Comparison of ENCODE assay signal across 19 cellular contexts in genomic region chr14:51205486-51205885, GRCh38. TPM values are rescaled to one million over a fixed set of nuclear protein-coding genes. Genes with fewer than 3 reads are reported as not detected.
A peak's percentile ranks its signal among the peaks of the same experiment; 100 is the strongest.
DNase-seq lines count a peak whose midpoint lies in the region; ATAC-seq and TF ChIP-seq lines count a peak whose summit lies in the region.
"Had no signal": no experiment of that assay in that cellular context is flagged by ENCODE, and none has a peak within 500 bp of the region (broad histone marks: within the 10 kb centered on the region; RNA-seq: fewer than 3 reads in every experiment).

No MANE protein-coding gene starts in this region.

- no peaks in the 10 kb centered on the region for H3K9me3 Mint-ChIP-seq in GM23338
- H3K9me3 Mint-ChIP-seq in stimulated activated memory B cell treated with anti-CD40 and anti-IgM and Interleukin-4, amounts not matched to agents 10 μg/mL and 1 μg/mL and 100 μg/mL, for 72 hours = peaks cover 3% of the 10 kb centered on the region
- H3K9me3 Mint-ChIP-seq: H9 had no signal

- H2AFZ ChIP-seq in GM23338 (0 out of 2 replicates have a peak overlapping the region, but pooled peaks have one; percentile 23), Karpas-422 (ENCODE audit: low read length) (no peak overlapping the region)

- H4K20me1 ChIP-seq in GM23338 (replicated peaks; ENCODE audit: insufficient read depth) = no peaks in the 10 kb centered on the region; the same call in 1 of the 2 replicates
- H4K20me1 ChIP-seq in Karpas-422 (ENCODE audit: insufficient read depth, low read depth, low read length) = no peaks in the 10 kb centered on the region

- H3K4me1 Mint-ChIP-seq in GM23338 = peaks cover 21% of the 10 kb centered on the region
- H3K4me1 Mint-ChIP-seq in stimulated activated memory B cell treated with anti-CD40 and anti-IgM and Interleukin-4, amounts not matched to agents 10 μg/mL and 1 μg/mL and 100 μg/mL, for 72 hours = peaks cover 52% of the 10 kb centered on the region
- H3K4me1 Mint-ChIP-seq: CD4-positive, CD25-positive, alpha-beta regulatory T cell had no signal

- DNase-seq in GM23338 (ENCODE audit: low spot score) (no peak), NCI-H524 (lab: John Stamatoyannopoulos, UW) (peak; percentile 82 to 91), fibroblast of mammary gland (ENCODE audit: low read depth) (peak; percentile 47), Karpas-422 (no peak), NCI-H774 (lab: John Stamatoyannopoulos, UW) (no peak)
- DNase-seq in stimulated activated CD8-positive, alpha-beta memory T cell treated with anti-CD3 and anti-CD28 coated beads, Interleukin-4, amount 100 ng/mL, for 48 hours = no peak
- DNase-seq: CD4-positive, CD25-positive, alpha-beta regulatory T cell; DMS79 treated with DMSO at 0.1 percent for 48 hours; H9; MG63; NCI-H1417; NCI-H1930; RPMI8226; SW 1271 had no signal

- no peaks in the 10 kb centered on the region for H3F3A ChIP-seq in GM23338 (replicated peaks; ENCODE audit: low read depth)

- no peaks in the 10 kb centered on the region for H3K36me3 Mint-ChIP-seq in GM23338 (ENCODE audit: low read depth)
- no peaks in the 10 kb centered on the region for H3K36me3 Mint-ChIP-seq in stimulated activated memory B cell treated with anti-CD40 and anti-IgM and Interleukin-4, amounts not matched to agents 10 μg/mL and 1 μg/mL and 100 μg/mL, for 72 hours
- H3K36me3 Mint-ChIP-seq: CD4-positive, CD25-positive, alpha-beta regulatory T cell had no signal

- peaks cover 8% of the 10 kb centered on the region for H3K9me2 ChIP-seq in GM23338 (ENCODE audit: insufficient read depth)
- no peaks in the 10 kb centered on the region for H3K9me2 ChIP-seq in Karpas-422 (replicated peaks; ENCODE audit: insufficient read depth, low read length)

- no peaks in the 10 kb centered on the region for H3K36me3 ChIP-seq in GM23338 (ENCODE audit: insufficient read depth)
- H3K36me3 ChIP-seq in Karpas-422 (ENCODE audit: insufficient read depth, low read length) = no peaks in the 10 kb centered on the region
- H3K36me3 ChIP-seq: MG63, SJSA1 had no signal

- H3K79me2 ChIP-seq in GM23338 (replicated peaks; ENCODE audit: insufficient read depth) = no peaks in the 10 kb centered on the region
- no peaks in the 10 kb centered on the region for H3K79me2 ChIP-seq in Karpas-422 (ENCODE audit: low read length)

- H3K27me3 ChIP-seq in GM23338 (ENCODE audit: insufficient read depth) (no peaks in the 10 kb centered on the region), Karpas-422 (ENCODE audit: low read length) (no peaks in the 10 kb centered on the region)
- H3K27me3 ChIP-seq: MG63 had no signal

- H3K27ac ChIP-seq in GM23338 (ENCODE audit: low read depth) = no peak overlapping the region
- H3K27ac ChIP-seq in Karpas-422 (ENCODE audit: low read length) = no peak overlapping the region
- H3K27ac ChIP-seq: KMS-11, SJSA1 had no signal

- H3K4me1 ChIP-seq in GM23338 (ENCODE audit: insufficient read depth) (0 out of 2 replicates have a peak, but pooled peaks cover 7% of the 10 kb centered on the region), Karpas-422 (ENCODE audit: low read length) (peaks cover 38% of the 10 kb centered on the region)
- H3K4me1 ChIP-seq: SJSA1 had no signal

- no peak for TF ChIP-seq CTCF in GM23338 (conservative IDR thresholded peaks at IDR 0.05; ENCODE audit: low read depth in 2 of 2)
- no peak for TF ChIP-seq CTCF in fibroblast of mammary gland (conservative IDR thresholded peaks at IDR 0.05; ENCODE audit: control insufficient read depth, insufficient read depth, low read depth, low read length)

- no peaks in the 10 kb centered on the region for H3K27me3 Mint-ChIP-seq in GM23338 (ENCODE audit: insufficient read depth, low read depth, poor library complexity)
- peaks cover 3% of the 10 kb centered on the region for H3K27me3 Mint-ChIP-seq in stimulated activated memory B cell treated with anti-CD40 and anti-IgM and Interleukin-4, amounts not matched to agents 10 μg/mL and 1 μg/mL and 100 μg/mL, for 72 hours

- H3K9ac ChIP-seq in Karpas-422 (ENCODE audit: low read length) = no peak overlapping the region
- H3K9ac ChIP-seq: KMS-11 had no signal

- no peak overlapping the region for H3K4me3 ChIP-seq in GM23338
- H3K4me3 ChIP-seq in fibroblast of mammary gland (ENCODE audit: control insufficient read depth, low read depth, low read length) = no peak overlapping the region
- no peak overlapping the region for H3K4me3 ChIP-seq in Karpas-422 (ENCODE audit: low read length)
- H3K4me3 ChIP-seq: MG63, SJSA1 had no signal

- H3K9me3 ChIP-seq in Karpas-422 (ENCODE audit: low read length) = no peaks in the 10 kb centered on the region
- H3K9me3 ChIP-seq: MG63, SJSA1 had no signal

- H3K4me2 ChIP-seq in GM23338 (no peak overlapping the region), Karpas-422 (ENCODE audit: low read depth, low read length, poor library complexity, severe bottlenecking) (no peak overlapping the region)
- H3K4me2 ChIP-seq: KMS-11 had no signal

- ATAC-seq in GM23338 = no peak
- ATAC-seq in stimulated activated memory B cell treated with anti-CD40 and anti-IgM and Interleukin-4, amounts not matched to agents 10 μg/mL and 1 μg/mL and 100 μg/mL, for 72 hours = no peak
- ATAC-seq: HepG2 had no signal

- H3K27ac Mint-ChIP-seq in GM23338 = no peak overlapping the region
- H3K27ac Mint-ChIP-seq in stimulated activated memory B cell treated with anti-CD40 and anti-IgM and Interleukin-4, amounts not matched to agents 10 μg/mL and 1 μg/mL and 100 μg/mL, for 72 hours = peak overlapping the region; percentile 11
- H3K27ac Mint-ChIP-seq: B cell; CD4-positive, CD25-positive, alpha-beta regulatory T cell had no signal

- H3K4me3 Mint-ChIP-seq in GM23338 = no peak overlapping the region
- no peak overlapping the region for H3K4me3 Mint-ChIP-seq in stimulated activated memory B cell treated with anti-CD40 and anti-IgM and Interleukin-4, amounts not matched to agents 10 μg/mL and 1 μg/mL and 100 μg/mL, for 72 hours
- H3K4me3 Mint-ChIP-seq: B cell; CD4-positive, CD25-positive, alpha-beta regulatory T cell; H9 had no signal

TF ChIP-seq in GM23338, 12 proteins besides CTCF, POLR2A, EP300 and RAD21 (continues in another document):
- no peak for TF ChIP-seq ZNF114 (CRISPR knock-in tag; IDR thresholded peaks at IDR 0.05)
- no peak for TF ChIP-seq STAT1 (IDR thresholded peaks at IDR 0.05; ENCODE audit: unreplicated experiment)
- TF ChIP-seq ETS1 (IDR thresholded peaks at IDR 0.05) = no peak
- no peak for TF ChIP-seq EZH2phosphoT487 (IDR thresholded peaks at IDR 0.05; ENCODE audit: unreplicated experiment)
- TF ChIP-seq CREB1 (CRISPR knock-in tag; IDR thresholded peaks at IDR 0.05; ENCODE audit: low read depth) = no peak
- no peak for TF ChIP-seq JUNB (IDR thresholded peaks at IDR 0.05; ENCODE audit: unreplicated experiment)

RNA-seq across cellular contexts. Expression of gene TMX1, which starts 34.6 kb away (rescaled TPM):
- 123 and 126 TPM in 2 replicates for total RNA-seq in GM23338 (2014; rRNA removed; shearing (Covaris generic))
- polyA plus RNA-seq in GM23338 (2016; fragmentation: Nextera tagmentation; extraction: Ambion mirVana) = 49.6 and 61.5 TPM in 2 replicates
- 37.1 and 70.5 TPM in 2 replicates for total RNA-seq in Karpas-422 (2014; rRNA removed; shearing (Covaris generic); ENCODE audit: low replicate concordance)

Comparison
In these comparisons a context has a peak if more than half of its experiments do, and no peak if none do; other contexts are left out.
1. DNase-seq: peak in NCI-H524 (2 of 2) and fibroblast of mammary gland (single experiment); none in GM23338 (single experiment), Karpas-422 (single experiment), NCI-H774 (single experiment) and stimulated activated CD8-positive, alpha-beta memory T cell treated with anti-CD3 and anti-CD28 coated beads, Interleukin-4, amount 100 ng/mL, for 48 hours (single experiment).